Comparison of ENCODE assay signal across 1 cellular context in genomic region chr14:37197421-37198272, GRCh38.
TF ChIP-seq lines count a peak whose summit lies in the region.

TSS of gene MIPOL1 (plus strand) at chr14:37197937. CDS start at chr14:37247889, 49,952 bp downstream.

TF ChIP-seq in A549, 52 proteins besides CTCF, POLR2A, EP300 and RAD21 (continued from another document):
- TF ChIP-seq HMGXB4 (CRISPR knock-in tag; IDR thresholded peaks at IDR 0.05; ENCODE audit: borderline replicate concordance) = no peak
